In the genomic region with DNA sequence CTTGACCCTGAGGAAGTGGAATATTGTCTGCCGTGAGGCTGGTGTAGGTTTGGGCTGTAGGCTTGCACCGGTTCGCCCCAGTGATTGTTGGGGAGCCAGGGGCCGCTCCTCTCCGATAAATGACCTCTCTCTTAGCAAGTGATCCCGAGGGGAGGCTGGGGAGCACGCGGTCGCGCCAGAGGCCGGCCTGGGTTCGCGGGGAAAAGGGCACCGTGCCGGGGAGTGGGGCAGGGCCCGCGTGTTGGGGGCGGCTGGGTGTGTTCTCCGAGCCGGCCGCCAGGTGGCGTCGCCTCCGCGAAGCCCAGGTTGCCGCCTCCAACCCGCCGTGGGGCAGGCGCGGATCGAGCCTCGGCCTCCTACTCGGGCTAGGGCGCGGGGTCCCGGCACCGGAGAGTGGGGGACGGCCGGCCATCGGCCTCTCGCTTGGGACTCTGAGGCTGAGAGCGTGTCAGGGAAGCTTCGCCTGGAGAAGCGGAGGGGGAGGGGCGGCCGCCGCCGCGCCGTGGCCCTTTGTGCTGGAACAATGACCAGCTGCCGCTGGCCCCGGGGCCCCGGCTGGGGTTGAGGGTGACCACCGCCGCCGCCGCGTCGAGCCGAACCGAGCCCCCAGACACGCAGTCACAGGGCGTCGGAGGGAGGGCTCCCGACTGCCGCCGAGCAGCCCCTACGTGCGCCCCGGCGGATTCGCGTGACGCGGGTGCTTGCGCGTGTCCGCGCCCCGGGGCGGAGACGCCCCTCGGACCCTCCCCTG, we compare ENCODE assay signal across 1 cellular context.
TF ChIP-seq lines count a peak whose summit lies in the region.

No MANE protein-coding gene starts in this region.

TF ChIP-seq in SK-N-SH, 30 proteins besides CTCF, POLR2A, EP300 and RAD21:
- TF ChIP-seq, protein P1, sequence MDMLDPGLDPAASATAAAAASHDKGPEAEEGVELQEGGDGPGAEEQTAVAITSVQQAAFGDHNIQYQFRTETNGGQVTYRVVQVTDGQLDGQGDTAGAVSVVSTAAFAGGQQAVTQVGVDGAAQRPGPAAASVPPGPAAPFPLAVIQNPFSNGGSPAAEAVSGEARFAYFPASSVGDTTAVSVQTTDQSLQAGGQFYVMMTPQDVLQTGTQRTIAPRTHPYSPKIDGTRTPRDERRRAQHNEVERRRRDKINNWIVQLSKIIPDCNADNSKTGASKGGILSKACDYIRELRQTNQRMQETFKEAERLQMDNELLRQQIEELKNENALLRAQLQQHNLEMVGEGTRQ (IDR thresholded peaks at IDR 0.05; ENCODE audit: borderline replicate concordance, low read depth, low read length), result no peak
- peak; percentile 53 for TF ChIP-seq NRF1 (IDR thresholded peaks at IDR 0.05; ENCODE audit: low read depth, low read length)
- TF ChIP-seq FOXM1 (IDR thresholded peaks at IDR 0.05; ENCODE audit: low read depth), result no peak
- peak; percentile 43 for TF ChIP-seq CHD2 (IDR thresholded peaks at IDR 0.05; ENCODE audit: low read length, partially characterized antibody)
- peak; percentile 67 for TF ChIP-seq MXI1 (IDR thresholded peaks at IDR 0.05; ENCODE audit: low read depth, low read length)
- TF ChIP-seq, protein P2, sequence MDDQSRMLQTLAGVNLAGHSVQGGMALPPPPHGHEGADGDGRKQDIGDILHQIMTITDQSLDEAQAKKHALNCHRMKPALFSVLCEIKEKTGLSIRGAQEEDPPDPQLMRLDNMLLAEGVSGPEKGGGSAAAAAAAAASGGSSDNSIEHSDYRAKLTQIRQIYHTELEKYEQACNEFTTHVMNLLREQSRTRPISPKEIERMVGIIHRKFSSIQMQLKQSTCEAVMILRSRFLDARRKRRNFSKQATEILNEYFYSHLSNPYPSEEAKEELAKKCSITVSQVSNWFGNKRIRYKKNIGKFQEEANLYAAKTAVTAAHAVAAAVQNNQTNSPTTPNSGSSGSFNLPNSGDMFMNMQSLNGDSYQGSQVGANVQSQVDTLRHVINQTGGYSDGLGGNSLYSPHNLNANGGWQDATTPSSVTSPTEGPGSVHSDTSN (IDR thresholded peaks at IDR 0.05), result no peak
- no peak for TF ChIP-seq EZH2phosphoT487 (IDR thresholded peaks at IDR 0.05; ENCODE audit: borderline replicate concordance, low read depth)
- no peak for TF ChIP-seq RCOR1 (IDR thresholded peaks at IDR 0.05; ENCODE audit: low read length)
- peak; percentile 57; the same call in 1 of the 2 replicates for TF ChIP-seq SMC3 (IDR thresholded peaks at IDR 0.05; ENCODE audit: low read depth, low read length)
- TF ChIP-seq MEF2A (IDR thresholded peaks at IDR 0.05; ENCODE audit: borderline replicate concordance, low read depth), result no peak
- TF ChIP-seq, protein P3, sequence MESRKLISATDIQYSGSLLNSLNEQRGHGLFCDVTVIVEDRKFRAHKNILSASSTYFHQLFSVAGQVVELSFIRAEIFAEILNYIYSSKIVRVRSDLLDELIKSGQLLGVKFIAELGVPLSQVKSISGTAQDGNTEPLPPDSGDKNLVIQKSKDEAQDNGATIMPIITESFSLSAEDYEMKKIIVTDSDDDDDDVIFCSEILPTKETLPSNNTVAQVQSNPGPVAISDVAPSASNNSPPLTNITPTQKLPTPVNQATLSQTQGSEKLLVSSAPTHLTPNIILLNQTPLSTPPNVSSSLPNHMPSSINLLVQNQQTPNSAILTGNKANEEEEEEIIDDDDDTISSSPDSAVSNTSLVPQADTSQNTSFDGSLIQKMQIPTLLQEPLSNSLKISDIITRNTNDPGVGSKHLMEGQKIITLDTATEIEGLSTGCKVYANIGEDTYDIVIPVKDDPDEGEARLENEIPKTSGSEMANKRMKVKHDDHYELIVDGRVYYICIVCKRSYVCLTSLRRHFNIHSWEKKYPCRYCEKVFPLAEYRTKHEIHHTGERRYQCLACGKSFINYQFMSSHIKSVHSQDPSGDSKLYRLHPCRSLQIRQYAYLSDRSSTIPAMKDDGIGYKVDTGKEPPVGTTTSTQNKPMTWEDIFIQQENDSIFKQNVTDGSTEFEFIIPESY (IDR thresholded peaks at IDR 0.05; ENCODE audit: borderline replicate concordance, low read depth), result no peak
- TF ChIP-seq SIN3A (IDR thresholded peaks at IDR 0.05; ENCODE audit: borderline replicate concordance, low read depth, low read length), result peak; percentile 70; the same call in 1 of the 2 replicates
- TF ChIP-seq POLR2AphosphoS5 (IDR thresholded peaks at IDR 0.05; ENCODE audit: low read depth, low read length), result peak; percentile 21; the same call in 1 of the 2 replicates
